Comparison of ENCODE assay signal across 1 cellular context in the genomic region with DNA sequence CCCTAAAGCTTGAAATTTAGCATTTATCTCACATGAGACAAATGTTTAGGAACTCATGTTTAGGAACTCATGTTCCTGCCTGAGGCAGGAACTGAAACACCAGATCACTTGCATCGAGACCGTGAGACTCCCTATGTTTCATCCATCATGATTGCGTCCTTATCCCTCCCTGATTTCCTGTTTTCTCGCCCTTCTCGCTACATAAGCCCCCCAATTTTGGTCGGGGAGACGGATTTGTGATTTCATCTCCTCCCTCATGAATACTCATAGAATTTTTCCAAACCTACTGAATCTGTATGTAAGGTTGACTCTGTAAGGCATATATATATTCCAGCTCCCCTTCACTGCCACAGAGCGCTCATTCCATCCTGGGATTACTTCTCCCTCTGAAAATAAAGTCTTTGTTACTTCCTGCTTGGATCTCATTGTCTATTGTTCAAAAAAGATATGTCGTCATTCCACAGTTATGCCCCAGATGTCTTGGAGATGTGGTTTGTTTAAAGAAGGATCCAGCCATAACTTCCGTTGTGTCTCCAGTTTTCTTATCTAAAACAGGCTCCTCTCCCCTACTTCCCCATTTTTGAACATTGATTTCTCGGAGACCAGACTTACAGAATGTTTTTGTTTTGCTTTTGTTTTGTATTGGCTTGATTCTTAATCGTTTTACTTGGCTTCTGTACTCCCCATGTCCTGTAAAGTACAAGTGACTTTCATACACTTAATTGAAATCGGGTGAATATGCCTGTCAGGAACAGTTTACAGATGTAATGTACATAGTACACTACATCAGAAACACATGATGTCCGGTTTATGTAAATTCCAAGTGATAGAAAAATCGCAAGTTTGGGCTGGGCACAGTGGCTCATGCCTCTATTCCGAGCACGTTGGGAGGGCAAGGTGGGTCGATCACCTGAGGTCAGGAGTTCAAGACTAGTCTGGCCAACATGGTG.
TF ChIP-seq lines count a peak whose summit lies in the region.

No MANE protein-coding gene starts in this region.

TF ChIP-seq in K562, 482 proteins besides CTCF, POLR2A, EP300 and RAD21 (continued from another document and continues in another):
- TF ChIP-seq, protein P1, sequence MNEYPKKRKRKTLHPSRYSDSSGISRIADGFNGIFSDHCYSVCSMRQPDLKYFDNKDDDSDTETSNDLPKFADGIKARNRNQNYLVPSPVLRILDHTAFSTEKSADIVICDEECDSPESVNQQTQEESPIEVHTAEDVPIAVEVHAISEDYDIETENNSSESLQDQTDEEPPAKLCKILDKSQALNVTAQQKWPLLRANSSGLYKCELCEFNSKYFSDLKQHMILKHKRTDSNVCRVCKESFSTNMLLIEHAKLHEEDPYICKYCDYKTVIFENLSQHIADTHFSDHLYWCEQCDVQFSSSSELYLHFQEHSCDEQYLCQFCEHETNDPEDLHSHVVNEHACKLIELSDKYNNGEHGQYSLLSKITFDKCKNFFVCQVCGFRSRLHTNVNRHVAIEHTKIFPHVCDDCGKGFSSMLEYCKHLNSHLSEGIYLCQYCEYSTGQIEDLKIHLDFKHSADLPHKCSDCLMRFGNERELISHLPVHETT (CRISPR knock-in tag; conservative IDR thresholded peaks at IDR 0.05 in 1 of 2, IDR thresholded peaks at IDR 0.05 in 1 of 2), result peak in 1 of 2 experiments; percentile 78; a peak in 2 of 4 replicates
- TF ChIP-seq TRIM24 (IDR thresholded peaks at IDR 0.05) (peak in 1 of 2 experiments; percentile 58; a peak in 2 of 4 replicates), LEF1 (IDR thresholded peaks at IDR 0.05) (peak; percentile 60; the same call in 1 of the 2 replicates), ILF3 (IDR thresholded peaks at IDR 0.05; ENCODE audit: borderline replicate concordance) (no peak), HNRNPL (IDR thresholded peaks at IDR 0.05; ENCODE audit: low read depth, low read length) (peak; percentile 91), HEY1 (CRISPR knock-in tag; IDR thresholded peaks at IDR 0.05; ENCODE audit: borderline replicate concordance) (no peak), ZEB2 (IDR thresholded peaks at IDR 0.05) (0 out of 2 replicates have a peak, but pooled peaks have one; percentile 58), ELK1 (CRISPR knock-in tag; IDR thresholded peaks at IDR 0.05) (no peak), CXXC5 (CRISPR knock-in tag; IDR thresholded peaks at IDR 0.05) (no peak), KAT2B (IDR thresholded peaks at IDR 0.05; ENCODE audit: low read depth, low read length) (no peak), LCOR (CRISPR knock-in tag; IDR thresholded peaks at IDR 0.05) (no peak), MAFK (IDR thresholded peaks at IDR 0.05; ENCODE audit: low read length) (no peak), KLF16 (IDR thresholded peaks at IDR 0.05) (peak; percentile 79), BHLHE40 (IDR thresholded peaks at IDR 0.05; ENCODE audit: low read length) (no peak), DDX20 (tag; IDR thresholded peaks at IDR 0.05; ENCODE audit: low read depth) (no peak), ZBTB33 (CRISPR knock-in tag; IDR thresholded peaks at IDR 0.05) (no peak; the same call in 1 of the 2 replicates), STAG1 (CRISPR knock-in tag; IDR thresholded peaks at IDR 0.05; ENCODE audit: borderline replicate concordance) (no peak), NFATC3 (IDR thresholded peaks at IDR 0.05) (no peak; the same call in none of the 2 replicates), ZNF143 (CRISPR knock-in tag; IDR thresholded peaks at IDR 0.05) (no peak), AFF1 (IDR thresholded peaks at IDR 0.05; ENCODE audit: low read depth in 1 of 2, partially characterized antibody in 2 of 2) (peak in 1 of 2 experiments; percentile 82), HMG20A (CRISPR knock-in tag; conservative IDR thresholded peaks at IDR 0.05) (no peak), SLC30A9 (CRISPR knock-in tag; IDR thresholded peaks at IDR 0.05) (no peak), CEBPB (tag; IDR thresholded peaks at IDR 0.05) (no peak; the same call in 1 of the 2 replicates), MTA3 (IDR thresholded peaks at IDR 0.05; ENCODE audit: borderline replicate concordance) (peak; percentile 13; the same call in 1 of the 2 replicates), PHTF2 (CRISPR knock-in tag; IDR thresholded peaks at IDR 0.05) (no peak)
- TF ChIP-seq, protein P2, sequence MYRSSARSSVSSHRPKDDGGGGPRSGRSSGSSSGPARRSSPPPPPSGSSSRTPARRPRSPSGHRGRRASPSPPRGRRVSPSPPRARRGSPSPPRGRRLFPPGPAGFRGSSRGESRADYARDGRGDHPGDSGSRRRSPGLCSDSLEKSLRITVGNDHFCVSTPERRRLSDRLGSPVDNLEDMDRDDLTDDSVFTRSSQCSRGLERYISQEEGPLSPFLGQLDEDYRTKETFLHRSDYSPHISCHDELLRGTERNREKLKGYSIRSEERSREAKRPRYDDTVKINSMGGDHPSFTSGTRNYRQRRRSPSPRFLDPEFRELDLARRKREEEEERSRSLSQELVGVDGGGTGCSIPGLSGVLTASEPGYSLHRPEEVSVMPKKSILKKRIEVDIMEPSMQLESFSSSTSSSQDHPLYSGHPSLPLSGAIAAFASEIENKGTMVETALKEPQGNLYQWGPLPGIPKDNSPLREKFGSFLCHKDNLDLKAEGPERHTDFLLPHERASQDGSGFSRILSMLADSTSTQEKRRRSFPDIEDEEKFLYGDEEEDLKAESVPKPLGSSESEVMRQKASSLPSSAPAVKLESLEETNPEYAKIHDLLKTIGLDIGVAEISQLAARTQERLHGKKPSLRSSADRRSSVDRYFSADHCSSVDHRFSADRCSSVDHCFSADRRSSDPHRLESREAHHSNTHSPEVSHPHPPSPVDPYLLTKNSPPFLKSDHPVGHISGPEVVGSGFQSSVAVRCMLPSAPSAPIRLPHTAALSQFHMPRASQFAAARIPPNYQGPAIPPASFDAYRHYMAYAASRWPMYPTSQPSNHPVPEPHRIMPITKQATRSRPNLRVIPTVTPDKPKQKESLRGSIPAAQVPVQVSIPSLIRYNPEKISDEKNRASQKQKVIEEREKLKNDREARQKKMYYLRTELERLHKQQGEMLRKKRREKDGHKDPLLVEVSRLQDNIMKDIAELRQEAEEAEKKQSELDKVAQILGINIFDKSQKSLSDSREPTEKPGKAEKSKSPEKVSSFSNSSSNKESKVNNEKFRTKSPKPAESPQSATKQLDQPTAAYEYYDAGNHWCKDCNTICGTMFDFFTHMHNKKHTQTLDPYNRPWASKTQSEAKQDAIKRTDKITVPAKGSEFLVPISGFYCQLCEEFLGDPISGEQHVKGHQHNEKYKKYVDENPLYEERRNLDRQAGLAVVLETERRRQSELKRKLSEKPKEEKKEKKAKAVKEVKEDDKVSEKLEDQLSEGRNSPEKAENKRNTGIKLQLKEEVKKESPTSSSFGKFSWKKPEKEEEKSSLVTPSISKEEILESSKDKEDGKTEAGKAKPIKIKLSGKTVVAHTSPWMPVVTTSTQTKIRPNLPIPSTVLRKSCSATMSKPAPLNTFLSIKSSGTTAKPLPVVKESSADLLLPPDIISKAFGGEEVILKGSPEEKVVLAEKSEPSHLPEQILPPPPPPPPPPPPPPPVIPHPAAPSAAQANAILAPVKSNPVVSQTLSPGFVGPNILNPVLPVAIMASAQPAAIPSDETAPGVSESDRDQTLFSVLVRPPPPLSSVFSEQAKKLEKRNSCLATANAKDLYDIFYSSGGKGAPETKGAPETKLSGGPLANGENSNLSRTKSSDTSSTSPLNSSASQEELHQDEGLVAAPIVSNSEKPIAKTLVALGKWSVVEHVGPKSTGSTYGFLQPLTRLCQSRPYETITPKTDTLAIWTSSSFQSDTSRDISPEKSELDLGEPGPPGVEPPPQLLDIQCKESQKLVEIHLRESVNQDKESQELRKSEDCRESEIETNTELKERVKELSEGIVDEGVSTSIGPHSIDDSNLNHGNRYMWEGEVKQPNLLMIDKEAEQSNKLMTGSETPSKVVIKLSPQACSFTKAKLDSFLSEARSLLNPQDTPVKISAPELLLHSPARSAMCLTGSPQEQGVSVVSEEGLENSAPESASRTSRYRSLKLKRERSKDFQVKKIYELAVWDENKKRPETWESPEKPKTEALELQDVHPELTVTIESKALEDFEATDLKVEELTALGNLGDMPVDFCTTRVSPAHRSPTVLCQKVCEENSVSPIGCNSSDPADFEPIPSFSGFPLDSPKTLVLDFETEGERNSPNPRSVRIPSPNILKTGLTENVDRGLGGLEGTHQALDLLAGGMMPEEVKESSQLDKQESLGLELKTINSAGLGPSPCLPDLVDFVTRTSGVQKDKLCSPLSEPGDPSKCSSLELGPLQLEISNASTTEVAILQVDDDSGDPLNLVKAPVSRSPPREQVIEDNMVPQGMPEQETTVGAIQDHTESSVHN (IDR thresholded peaks at IDR 0.05; ENCODE audit: borderline replicate concordance in 1 of 2, low read depth in 1 of 2), result peak; percentile 32 to 75; a peak in 2 of 4 replicates
- TF ChIP-seq, protein P3, sequence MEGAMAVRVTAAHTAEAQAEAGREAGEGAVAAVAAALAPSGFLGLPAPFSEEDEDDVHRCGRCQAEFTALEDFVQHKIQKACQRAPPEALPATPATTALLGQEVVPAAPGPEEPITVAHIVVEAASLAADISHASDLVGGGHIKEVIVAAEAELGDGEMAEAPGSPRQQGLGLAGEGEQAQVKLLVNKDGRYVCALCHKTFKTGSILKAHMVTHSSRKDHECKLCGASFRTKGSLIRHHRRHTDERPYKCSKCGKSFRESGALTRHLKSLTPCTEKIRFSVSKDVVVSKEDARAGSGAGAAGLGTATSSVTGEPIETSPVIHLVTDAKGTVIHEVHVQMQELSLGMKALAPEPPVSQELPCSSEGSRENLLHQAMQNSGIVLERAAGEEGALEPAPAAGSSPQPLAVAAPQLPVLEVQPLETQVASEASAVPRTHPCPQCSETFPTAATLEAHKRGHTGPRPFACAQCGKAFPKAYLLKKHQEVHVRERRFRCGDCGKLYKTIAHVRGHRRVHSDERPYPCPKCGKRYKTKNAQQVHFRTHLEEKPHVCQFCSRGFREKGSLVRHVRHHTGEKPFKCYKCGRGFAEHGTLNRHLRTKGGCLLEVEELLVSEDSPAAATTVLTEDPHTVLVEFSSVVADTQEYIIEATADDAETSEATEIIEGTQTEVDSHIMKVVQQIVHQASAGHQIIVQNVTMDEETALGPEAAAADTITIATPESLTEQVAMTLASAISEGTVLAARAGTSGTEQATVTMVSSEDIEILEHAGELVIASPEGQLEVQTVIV (CRISPR knock-in tag; IDR thresholded peaks at IDR 0.05; ENCODE audit: borderline replicate concordance), result no peak
- TF ChIP-seq, protein P4, sequence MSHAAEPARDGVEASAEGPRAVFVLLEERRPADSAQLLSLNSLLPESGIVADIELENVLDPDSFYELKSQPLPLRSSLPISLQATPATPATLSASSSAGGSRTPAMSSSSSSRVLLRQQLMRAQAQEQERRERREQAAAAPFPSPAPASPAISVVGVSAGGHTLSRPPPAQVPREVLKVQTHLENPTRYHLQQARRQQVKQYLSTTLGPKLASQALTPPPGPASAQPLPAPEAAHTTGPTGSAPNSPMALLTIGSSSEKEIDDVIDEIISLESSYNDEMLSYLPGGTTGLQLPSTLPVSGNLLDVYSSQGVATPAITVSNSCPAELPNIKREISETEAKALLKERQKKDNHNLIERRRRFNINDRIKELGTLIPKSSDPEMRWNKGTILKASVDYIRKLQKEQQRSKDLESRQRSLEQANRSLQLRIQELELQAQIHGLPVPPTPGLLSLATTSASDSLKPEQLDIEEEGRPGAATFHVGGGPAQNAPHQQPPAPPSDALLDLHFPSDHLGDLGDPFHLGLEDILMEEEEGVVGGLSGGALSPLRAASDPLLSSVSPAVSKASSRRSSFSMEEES (CRISPR knock-in tag; IDR thresholded peaks at IDR 0.05), result no peak
- TF ChIP-seq, protein P5, sequence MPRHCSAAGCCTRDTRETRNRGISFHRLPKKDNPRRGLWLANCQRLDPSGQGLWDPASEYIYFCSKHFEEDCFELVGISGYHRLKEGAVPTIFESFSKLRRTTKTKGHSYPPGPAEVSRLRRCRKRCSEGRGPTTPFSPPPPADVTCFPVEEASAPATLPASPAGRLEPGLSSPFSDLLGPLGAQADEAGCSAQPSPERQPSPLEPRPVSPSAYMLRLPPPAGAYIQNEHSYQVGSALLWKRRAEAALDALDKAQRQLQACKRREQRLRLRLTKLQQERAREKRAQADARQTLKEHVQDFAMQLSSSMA (CRISPR knock-in tag; IDR thresholded peaks at IDR 0.05), result no peak
